22 cellular contexts compared by ENCODE assay signal in genomic region chr1:18836654-18837053, GRCh38. TPM values are rescaled to one million over a fixed set of nuclear protein-coding genes. Genes with fewer than 3 reads are reported as not detected.
DNase-seq lines count a peak whose midpoint lies in the region; ATAC-seq, FAIRE-seq and TF ChIP-seq lines count a peak whose summit lies in the region.
"Had no signal": no experiment of that assay in that cellular context is flagged by ENCODE, and none has a peak within 500 bp of the region (broad histone marks: within the 10 kb centered on the region; RNA-seq: fewer than 3 reads in every experiment).

No MANE protein-coding gene starts in this region.

- no peaks in the 10 kb centered on the region for H3K36me3 Mint-ChIP-seq in activated T-helper 17 cell treated with anti-CD3 and anti-CD28 coated beads, Interleukin-2, amount 50 U/mL, for 72 hours (ENCODE audit: low read depth)
- no peaks in the 10 kb centered on the region for H3K36me3 Mint-ChIP-seq in CD4-positive, alpha-beta T cell (ENCODE audit: low read depth)

- H3K9me2 ChIP-seq in SK-N-SH: no peaks in the 10 kb centered on the region

- H3K4me2 ChIP-seq in A549: no peak overlapping the region
- H3K4me2 ChIP-seq in SK-N-SH: no peak overlapping the region
- H3K4me2 ChIP-seq: BLaER1 treated with 17β-estradiol and CSF1 and Interleukin-3, amounts not matched to agents 10 nM and 100 nM had no signal

- no peaks in the 10 kb centered on the region for H3K9me3 Mint-ChIP-seq in activated T-helper 17 cell treated with anti-CD3 and anti-CD28 coated beads, Interleukin-2, amount 50 U/mL, for 72 hours
- no peaks in the 10 kb centered on the region for H3K9me3 Mint-ChIP-seq in CD4-positive, alpha-beta T cell

- TF ChIP-seq RAD21 in A549 (conservative IDR thresholded peaks at IDR 0.05 in 1 of 2, IDR thresholded peaks at IDR 0.05 in 1 of 2): no peak
- no peak for TF ChIP-seq RAD21 in Ishikawa (IDR thresholded peaks at IDR 0.05; ENCODE audit: low read depth)
- TF ChIP-seq RAD21 in SK-N-SH (IDR thresholded peaks at IDR 0.05; ENCODE audit: low read length): no peak

- H3K4me3 Mint-ChIP-seq in activated T-helper 17 cell treated with anti-CD3 and anti-CD28 coated beads, Interleukin-2, amount 50 U/mL, for 72 hours: no peak overlapping the region
- H3K4me3 Mint-ChIP-seq in CD4-positive, alpha-beta T cell: no peak overlapping the region

- DNase-seq in A549 (ENCODE audit: low read depth in 1 of 2, low spot score in 1 of 2) (peak; percentile 9 to 14), SK-N-SH (peak; percentile 41), foreskin keratinocyte (no peak), caudate nucleus (lab: John Stamatoyannopoulos, UW) (no peak), ACHN (no peak)
- DNase-seq in CD4-positive, alpha-beta T cell: no peak
- DNase-seq: DMS 273 treated with DMSO at 0.1 percent for 48 hours, EL, MM.1S, NCI-H1105 treated with DMSO at 0.1 percent for 48 hours, NCI-H1694 treated with DMSO at 0.1 percent for 48 hours, NCI-H446, NCI-H69, PC-3 had no signal

- H3K27me3 Mint-ChIP-seq in activated T-helper 17 cell treated with anti-CD3 and anti-CD28 coated beads, Interleukin-2, amount 50 U/mL, for 72 hours: peaks cover 19% of the 10 kb centered on the region
- peaks cover 24% of the 10 kb centered on the region for H3K27me3 Mint-ChIP-seq in CD4-positive, alpha-beta T cell

- TF ChIP-seq CTCF in A549 (IDR thresholded peaks at IDR 0.05): no peak
- no peak for TF ChIP-seq CTCF in SK-N-SH (IDR thresholded peaks at IDR 0.05)
- no peak for TF ChIP-seq CTCF in foreskin keratinocyte (conservative IDR thresholded peaks at IDR 0.05)
- no peak for TF ChIP-seq CTCF in CD4-positive, alpha-beta T cell (IDR thresholded peaks at IDR 0.05)

- H3F3A ChIP-seq in SK-N-SH (replicated peaks; ENCODE audit: insufficient read depth): no peaks in the 10 kb centered on the region

- POLR2A ChIA-PET in A549 (lab: Yijun Ruan, JAX): no interaction called here
- POLR2A ChIA-PET in SK-N-SH (lab: Yijun Ruan, JAX): no interaction called here
- POLR2A ChIA-PET in CD4-positive, alpha-beta T cell (lab: Charles Lee): no interaction called here

- no peaks in the 10 kb centered on the region for H3K4me1 Mint-ChIP-seq in activated T-helper 17 cell treated with anti-CD3 and anti-CD28 coated beads, Interleukin-2, amount 50 U/mL, for 72 hours
- no peaks in the 10 kb centered on the region for H3K4me1 Mint-ChIP-seq in CD4-positive, alpha-beta T cell (ENCODE audit: low read depth)

- H3K79me2 ChIP-seq in SK-N-SH (ENCODE audit: insufficient read depth): no peaks in the 10 kb centered on the region

- intact Hi-C loops in CD4-positive, alpha-beta T cell (cut with DNase I, micrococcal nuclease): no loop called here

- in situ Hi-C loops in ACHN (cut with HindIII; ENCODE audit: low pct_ligation_motif_present, low pct_unique_long_range_greater_than_20kb, low sequenced_read_pairs): no loop called here

- no peak overlapping the region for H3K27ac Mint-ChIP-seq in activated T-helper 17 cell treated with anti-CD3 and anti-CD28 coated beads, Interleukin-2, amount 50 U/mL, for 72 hours
- H3K27ac Mint-ChIP-seq in CD4-positive, alpha-beta T cell: no peak overlapping the region

- ATAC-seq in A549 (peak in 1 of 2 experiments; percentile 54; a peak in 3 of 6 replicates), foreskin keratinocyte (peak; percentile 28)
- ATAC-seq in activated T-helper 17 cell treated with anti-CD3 and anti-CD28 coated beads, Interleukin-2, amount 50 U/mL, for 72 hours (replicated peaks): no peak
- no peak for ATAC-seq in CD4-positive, alpha-beta T cell (ENCODE audit: poor library complexity)
- ATAC-seq: PC-3, Right ventricle myocardium inferior had no signal

- no peak overlapping the region for H2AFZ ChIP-seq in SK-N-SH (ENCODE audit: low read depth)

- H4K20me1 ChIP-seq in SK-N-SH (ENCODE audit: insufficient read depth): no peaks in the 10 kb centered on the region
- H4K20me1 ChIP-seq: BLaER1 treated with 17β-estradiol and CSF1 and Interleukin-3, amounts not matched to agents 10 nM and 100 nM had no signal

- no peak overlapping the region for H3K9ac ChIP-seq in SK-N-SH
- H3K9ac ChIP-seq: BLaER1 treated with 17β-estradiol and CSF1 and Interleukin-3, amounts not matched to agents 10 nM and 100 nM had no signal

- no peak for TF ChIP-seq POLR2A in A549 (IDR thresholded peaks at IDR 0.05; ENCODE audit: low read length)

- H3K4me1 ChIP-seq in A549 (no peaks in the 10 kb centered on the region), SK-N-SH (ENCODE audit: control insufficient read depth in 1 of 2, insufficient read depth in 2 of 2, low read depth in 1 of 2, low read length in 1 of 2) (peaks cover 0 to 1% of the 10 kb centered on the region in 2 experiments; a peak in 1 of 4 replicates), foreskin keratinocyte (no peaks in the 10 kb centered on the region)
- H3K4me1 ChIP-seq: HAP-1 had no signal

- no peaks in the 10 kb centered on the region for H3K9me3 ChIP-seq in A549
- H3K9me3 ChIP-seq in SK-N-SH: no peaks in the 10 kb centered on the region
- no peaks in the 10 kb centered on the region for H3K9me3 ChIP-seq in CD4-positive, alpha-beta T cell (ENCODE audit: control insufficient read depth, low read length)
- H3K9me3 ChIP-seq: HAP-1 had no signal

- H3K36me3 ChIP-seq in SK-N-SH (replicated peaks in 1 of 2; ENCODE audit: control insufficient read depth in 1 of 2, insufficient read depth in 2 of 2, low read length in 1 of 2): no peaks in the 10 kb centered on the region
- H3K36me3 ChIP-seq: BLaER1 treated with 17β-estradiol and CSF1 and Interleukin-3, amounts not matched to agents 10 nM and 100 nM; HAP-1 had no signal

- H3K4me3 ChIP-seq in A549: no peak overlapping the region
- no peak overlapping the region for H3K4me3 ChIP-seq in SK-N-SH (ENCODE audit: low read depth in 2 of 2, low read length in 1 of 2)
- H3K4me3 ChIP-seq: BLaER1 treated with 17β-estradiol and CSF1 and Interleukin-3, amounts not matched to agents 10 nM and 100 nM; HAP-1; SK-N-MC had no signal

- CTCF ChIA-PET in A549 (lab: Yijun Ruan, JAX): interaction anchor here (0.8 to 2.8 kb wide), 3 partner anchors 14 to 255 kb away, joined by 3 to 8 read pairs (median 4); no protein-coding TSS in a partner anchor
- CTCF ChIA-PET in SK-N-SH (lab: Yijun Ruan, JAX): interaction anchor here (1.3 to 3.2 kb wide), 6 partner anchors 15 to 255 kb away, joined by 3 to 17 read pairs (median 8); no protein-coding TSS in a partner anchor
- CTCF ChIA-PET in CD4-positive, alpha-beta T cell (lab: Charles Lee): no interaction called here

- WGBS in A549 (ENCODE audit: missing lambda C conversion rate): 48% methylated on average over 4 of the region's 5 CpGs
- WGBS in SK-N-SH (ENCODE audit: low lambda C conversion rate): 45% methylated on average over 5 of the region's 5 CpGs

- FAIRE-seq in A549 (lab: Jason Lieb, UNC): no peak

- H3K27me3 ChIP-seq in SK-N-SH (ENCODE audit: insufficient read depth): no peaks in the 10 kb centered on the region; the same call in 1 of the 2 replicates
- H3K27me3 ChIP-seq in foreskin keratinocyte: peaks cover 6% of the 10 kb centered on the region
- peaks cover 7% of the 10 kb centered on the region for H3K27me3 ChIP-seq in CD4-positive, alpha-beta T cell (ENCODE audit: control insufficient read depth, insufficient read depth, low read length)
- H3K27me3 ChIP-seq: BLaER1 treated with 17β-estradiol and CSF1 and Interleukin-3, amounts not matched to agents 10 nM and 100 nM had no signal

- TF ChIP-seq EP300 in A549 (IDR thresholded peaks at IDR 0.05) (no peak), Ishikawa (IDR thresholded peaks at IDR 0.05; ENCODE audit: borderline replicate concordance) (no peak), SK-N-SH (IDR thresholded peaks at IDR 0.05; ENCODE audit: borderline replicate concordance in 1 of 2, low read depth in 1 of 2, low read length in 1 of 2) (no peak)

- no peak overlapping the region for H3K27ac ChIP-seq in A549
- no peak overlapping the region for H3K27ac ChIP-seq in SK-N-SH (ENCODE audit: low read depth in 2 of 2, low read length in 1 of 2)
- no peak overlapping the region for H3K27ac ChIP-seq in foreskin keratinocyte
- no peak overlapping the region for H3K27ac ChIP-seq in caudate nucleus (ENCODE audit: low read depth, low read length)
- no peak overlapping the region for H3K27ac ChIP-seq in CD4-positive, alpha-beta T cell (ENCODE audit: low read depth, low read length)
- H3K27ac ChIP-seq: BLaER1 treated with 17β-estradiol and CSF1 and Interleukin-3, amounts not matched to agents 10 nM and 100 nM; SK-N-MC had no signal

TF ChIP-seq in Ishikawa, 13 proteins besides CTCF, POLR2A, EP300 and RAD21:
- TF ChIP-seq EGR1 (IDR thresholded peaks at IDR 0.05) (no peak), USF1 (IDR thresholded peaks at IDR 0.05) (peak; percentile 87)

TF ChIP-seq in SK-N-SH, 30 proteins besides CTCF, POLR2A, EP300 and RAD21 (continues in another document):
- TF ChIP-seq RCOR1 (IDR thresholded peaks at IDR 0.05; ENCODE audit: low read length) (no peak), ZBTB33 (IDR thresholded peaks at IDR 0.05; ENCODE audit: borderline replicate concordance, low read depth) (no peak)

RNA-seq across cellular contexts. Expression of gene TAS1R2, which starts 22.8 kb away (rescaled TPM):
- polyA plus RNA-seq in A549 (2011; rRNA removed) (not detected in 2 replicates), A549 (2017; fragmentation: RNase III; extraction: RNeasy Plus Mini Kit Qiagen cat#74134 plus additional on column Dnase treatment) (not detected in 3 replicates), SK-N-SH (2012; rRNA removed) (not detected in 2 replicates), foreskin keratinocyte (not detected in 2 replicates)
- polyA plus RNA-seq in A549 (2012; cell fraction: cytosol; rRNA removed): not detected in 2 replicates
- not detected in 2 replicates for polyA plus RNA-seq in A549 (2012; cell fraction: nucleus; rRNA removed)
- not detected in 2 replicates for polyA minus RNA-seq in A549 (2011; rRNA and poly(A)+ RNA removed)
- polyA plus RNA-seq in SK-N-SH (2012; cell fraction: cytosol; rRNA removed): not detected in 2 replicates
- polyA plus RNA-seq in SK-N-SH (2012; cell fraction: nucleus; rRNA removed): not detected in 2 replicates
- total RNA-seq in foreskin keratinocyte: not detected in 2 replicates
- total RNA-seq in activated T-helper 17 cell treated with anti-CD3 and anti-CD28 coated beads, Interleukin-2, amount 50 U/mL, for 72 hours: not detected
- total RNA-seq in CD4-positive, alpha-beta T cell: not detected
- total RNA-seq: A172; PC-3; Right ventricle myocardium inferior; T-helper 1 cell treated with Interleukin-12 subunit alpha and Interleukin-12 subunit beta and Interleukin-4 antibody, amounts not matched to agents 30 ng/mL and 1 ng/mL, for 36 hours had no signal

Comparison
In these comparisons a context has a peak if more than half of its experiments do, and no peak if none do; other contexts are left out.
1. DNase-seq: peak in A549 (2 of 2) and SK-N-SH (single experiment); none in foreskin keratinocyte (0 of 2), caudate nucleus (0 of 61), CD4-positive, alpha-beta T cell (0 of 10) and ACHN (single experiment).
2. Of the 12 proteins assayed by ChIP-seq in both A549 and SK-N-SH: peak only in A549: USF2; only in SK-N-SH: none; in both: none; in neither: 11.